9 cellular contexts compared by ENCODE assay signal in the genomic region with DNA sequence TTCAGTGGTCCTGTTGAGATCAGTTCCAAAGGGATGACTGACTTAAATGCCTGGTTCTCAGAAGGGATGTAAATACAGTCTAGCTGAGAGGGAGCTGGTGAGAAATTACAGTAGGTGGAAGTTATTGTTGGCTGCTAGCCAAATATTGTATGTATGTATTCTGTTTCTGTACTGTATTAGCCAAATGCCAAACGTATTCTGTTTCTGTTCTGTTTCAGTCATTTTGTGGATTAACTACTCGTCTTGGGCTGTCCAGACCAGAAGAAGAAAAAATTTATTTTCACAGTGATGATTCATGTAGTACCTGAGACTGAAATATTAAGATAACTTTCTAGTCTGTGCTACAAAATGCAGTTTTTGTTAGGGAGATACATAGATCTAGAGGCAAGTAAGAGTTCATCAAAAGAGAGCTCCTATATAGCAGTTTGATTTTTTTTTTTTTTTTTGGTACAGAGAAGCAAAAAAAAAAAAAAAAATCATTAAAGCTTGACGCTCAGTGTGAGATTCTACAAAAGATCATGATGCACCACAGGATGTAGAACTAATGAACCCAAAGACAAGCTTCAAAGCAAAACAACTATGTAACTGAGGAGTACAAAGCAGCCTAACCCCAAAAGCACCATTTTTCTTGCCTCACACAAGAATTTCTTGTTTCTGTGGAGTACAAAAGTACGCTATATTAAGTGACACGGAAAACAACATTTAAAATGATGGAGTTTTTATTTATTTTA. TPM values are rescaled to one million over a fixed set of nuclear protein-coding genes. Genes with fewer than 3 reads are reported as not detected.
DNase-seq lines count a peak whose midpoint lies in the region; ATAC-seq and TF ChIP-seq lines count a peak whose summit lies in the region.
"Had no signal": no experiment of that assay in that cellular context is flagged by ENCODE, and none has a peak within 500 bp of the region (broad histone marks: within the 10 kb centered on the region; RNA-seq: fewer than 3 reads in every experiment).

No MANE protein-coding gene starts in this region.

- no peak overlapping the region for H2AFZ ChIP-seq in trophoblast cell (ENCODE audit: insufficient read depth, low read length, poor library complexity)

- peak overlapping the region in 1 of 3 donors; percentile 98 for H3K27ac Mint-ChIP-seq in CD4-positive, CD25-positive, alpha-beta regulatory T cell
- peak overlapping the region; percentile 84 for H3K27ac Mint-ChIP-seq in activated T-helper 1 cell treated with anti-CD3 and anti-CD28 coated beads, Interleukin-12 subunit alpha, Interleukin-12 subunit beta, Interleukin-2, Interleukin-4 antibody, amounts not matched to agents 30 ng/mL and 10 ng/mL and 1 ng/mL, durations not matched to agents 14 hours and 24 hours and 36 hours

- no peak overlapping the region for H4K8ac ChIP-seq in trophoblast cell (ENCODE audit: low read depth, low read length)

- H2BK120ac ChIP-seq in trophoblast cell (ENCODE audit: insufficient read depth, low read length, poor library complexity): no peak overlapping the region

- no peak overlapping the region for H3K18ac ChIP-seq in trophoblast cell (ENCODE audit: low read length)

- TF ChIP-seq CTCF in testis (IDR thresholded peaks at IDR 0.05) (no peak), suprapubic skin (IDR thresholded peaks at IDR 0.05) (no peak)

- peak overlapping the region; percentile 76 for H3K27ac ChIP-seq in CD4-positive, CD25-positive, alpha-beta regulatory T cell (ENCODE audit: insufficient read depth, low read length, poor library complexity, severe bottlenecking)
- H3K27ac ChIP-seq in testis: no peak overlapping the region
- H3K27ac ChIP-seq in suprapubic skin: no peak overlapping the region
- no peak overlapping the region for H3K27ac ChIP-seq in trophoblast cell (ENCODE audit: low read depth, low read length)

- no peaks in the 10 kb centered on the region for H3K79me1 ChIP-seq in trophoblast cell (ENCODE audit: low read length)

- H3K4me1 ChIP-seq in CD4-positive, CD25-positive, alpha-beta regulatory T cell (ENCODE audit: control insufficient read depth, insufficient read depth, low read length, poor library complexity, severe bottlenecking): peaks cover 63% of the 10 kb centered on the region
- H3K4me1 ChIP-seq in testis: no peaks in the 10 kb centered on the region
- no peaks in the 10 kb centered on the region for H3K4me1 ChIP-seq in suprapubic skin
- H3K4me1 ChIP-seq in trophoblast cell (ENCODE audit: control insufficient read depth in 1 of 2, insufficient read depth in 2 of 2, low read length in 2 of 2): no peaks in the 10 kb centered on the region

- peak; percentile 9 to 86 (median 82) for DNase-seq in CD4-positive, CD25-positive, alpha-beta regulatory T cell
- DNase-seq in activated T-helper 1 cell treated with anti-CD3 and anti-CD28 coated beads, Interleukin-12 subunit alpha, Interleukin-12 subunit beta, Interleukin-2, Interleukin-4 antibody, amounts not matched to agents 30 ng/mL and 10 ng/mL and 1 ng/mL, durations not matched to agents 14 hours and 24 hours and 36 hours (ENCODE audit: low spot score): no peak
- DNase-seq in testis (no peak), suprapubic skin (ENCODE audit: low spot score in 2 of 2) (no peak), left colon (no peak), trophoblast cell (no peak)
- DNase-seq: MM.1S had no signal

- no peak for TF ChIP-seq EP300 in suprapubic skin (IDR thresholded peaks at IDR 0.05)

- H2AK5ac ChIP-seq in trophoblast cell (ENCODE audit: low read length): no peak overlapping the region

- no peak overlapping the region for H2BK12ac ChIP-seq in trophoblast cell (ENCODE audit: low read length)

- peak overlapping the region; percentile 84 for H3K4me3 ChIP-seq in CD4-positive, CD25-positive, alpha-beta regulatory T cell (ENCODE audit: low read depth, low read length)
- H3K4me3 ChIP-seq in testis (no peak overlapping the region), suprapubic skin (no peak overlapping the region), trophoblast cell (ENCODE audit: low read depth, low read length) (no peak overlapping the region)

- no peak overlapping the region for H3K9ac ChIP-seq in trophoblast cell (ENCODE audit: low read length)

- H3K4me3 Mint-ChIP-seq in CD4-positive, CD25-positive, alpha-beta regulatory T cell: peak overlapping the region; percentile 76 to 91 (median 80)
- peak overlapping the region; percentile 69 for H3K4me3 Mint-ChIP-seq in activated T-helper 1 cell treated with anti-CD3 and anti-CD28 coated beads, Interleukin-12 subunit alpha, Interleukin-12 subunit beta, Interleukin-2, Interleukin-4 antibody, amounts not matched to agents 30 ng/mL and 10 ng/mL and 1 ng/mL, durations not matched to agents 14 hours and 24 hours and 36 hours

- H3K23ac ChIP-seq in trophoblast cell (ENCODE audit: low read length): no peak overlapping the region

- H3K9me3 ChIP-seq in CD4-positive, CD25-positive, alpha-beta regulatory T cell (ENCODE audit: control insufficient read depth in 2 of 2, low read length in 2 of 2): peaks cover 6 to 13% of the 10 kb centered on the region in 2 experiments
- no peaks in the 10 kb centered on the region for H3K9me3 ChIP-seq in testis
- peaks cover 5% of the 10 kb centered on the region for H3K9me3 ChIP-seq in suprapubic skin
- no peaks in the 10 kb centered on the region for H3K9me3 ChIP-seq in trophoblast cell (ENCODE audit: insufficient read depth, low read depth, low read length)

- TF ChIP-seq POLR2A in testis (IDR thresholded peaks at IDR 0.05) (no peak), suprapubic skin (IDR thresholded peaks at IDR 0.05) (no peak)

- H3K14ac ChIP-seq in trophoblast cell (ENCODE audit: low read length): no peak overlapping the region

- WGBS in testis, 2 donors: 61 to 76% methylated on average over 5 of the region's 5 CpGs
- WGBS in suprapubic skin: 68% methylated on average over 5 of the region's 5 CpGs
- WGBS in trophoblast cell (ENCODE audit: extremely low coverage, insufficient coverage, insufficient read length): no CpG with 5 or more reads among the region's 5 CpGs

- no peaks in the 10 kb centered on the region for H3K27me3 ChIP-seq in CD4-positive, CD25-positive, alpha-beta regulatory T cell (ENCODE audit: control insufficient read depth, insufficient read depth, low read length)
- no peaks in the 10 kb centered on the region for H3K27me3 ChIP-seq in testis
- H3K27me3 ChIP-seq in suprapubic skin: no peaks in the 10 kb centered on the region
- no peaks in the 10 kb centered on the region for H3K27me3 ChIP-seq in trophoblast cell (ENCODE audit: insufficient read depth, low read length)

- no peak overlapping the region for H2BK5ac ChIP-seq in trophoblast cell (ENCODE audit: low read depth, low read length, poor library complexity)

- H4K91ac ChIP-seq in trophoblast cell (ENCODE audit: low read depth, low read length): no peak overlapping the region

- H3K79me2 ChIP-seq in trophoblast cell (ENCODE audit: control insufficient read depth, insufficient read depth, low read length, poor library complexity): no peaks in the 10 kb centered on the region

- H3K4ac ChIP-seq in trophoblast cell (ENCODE audit: low read depth, low read length): no peak overlapping the region

- no peak overlapping the region for H3K4me2 ChIP-seq in trophoblast cell (ENCODE audit: low read length)

- no peak overlapping the region for H4K12ac ChIP-seq in trophoblast cell (ENCODE audit: low read depth, low read length)

- H3K36me3 ChIP-seq in CD4-positive, CD25-positive, alpha-beta regulatory T cell (ENCODE audit: control insufficient read depth, insufficient read depth, low read length): peaks cover 11% of the 10 kb centered on the region
- H3K36me3 ChIP-seq in testis (ENCODE audit: low read depth, missing control alignments) (no peaks in the 10 kb centered on the region), suprapubic skin (no peaks in the 10 kb centered on the region), trophoblast cell (ENCODE audit: control insufficient read depth in 1 of 2, insufficient read depth in 2 of 2, low read length in 2 of 2) (no peaks in the 10 kb centered on the region)

- H3K9me3 Mint-ChIP-seq in CD4-positive, CD25-positive, alpha-beta regulatory T cell: peaks cover 0 to 10% (median 0%) of the 10 kb centered on the region in 7 donors
- H3K9me3 Mint-ChIP-seq in activated T-helper 1 cell treated with anti-CD3 and anti-CD28 coated beads, Interleukin-12 subunit alpha, Interleukin-12 subunit beta, Interleukin-2, Interleukin-4 antibody, amounts not matched to agents 30 ng/mL and 10 ng/mL and 1 ng/mL, durations not matched to agents 14 hours and 24 hours and 36 hours: peaks cover 9% of the 10 kb centered on the region

- peaks cover 15 to 47% (median 34%) of the 10 kb centered on the region in 4 donors for H3K4me1 Mint-ChIP-seq in CD4-positive, CD25-positive, alpha-beta regulatory T cell
- H3K4me1 Mint-ChIP-seq in activated T-helper 1 cell treated with anti-CD3 and anti-CD28 coated beads, Interleukin-12 subunit alpha, Interleukin-12 subunit beta, Interleukin-2, Interleukin-4 antibody, amounts not matched to agents 30 ng/mL and 10 ng/mL and 1 ng/mL, durations not matched to agents 14 hours and 24 hours and 36 hours (ENCODE audit: low read depth): peaks cover 8% of the 10 kb centered on the region

- intact Hi-C loops in activated T-helper 1 cell treated with anti-CD3 and anti-CD28 coated beads, Interleukin-12 subunit alpha, Interleukin-12 subunit beta, Interleukin-2, Interleukin-4 antibody, amounts not matched to agents 30 ng/mL and 10 ng/mL and 1 ng/mL, durations not matched to agents 14 hours and 24 hours and 36 hours (cut with micrococcal nuclease): loop anchor here (1.0 to 5.0 kb wide), 5 partner anchors 60 to 639 kb away; a partner anchor contains a TSS
- intact Hi-C loops in testis (cut with DNase I; ENCODE audit: low total_unique reads): no loop called here
- intact Hi-C loops in left colon (cut with DNase I, micrococcal nuclease): no loop called here

- peak; percentile 88 to 92 for ATAC-seq in CD4-positive, CD25-positive, alpha-beta regulatory T cell (ENCODE audit: low read depth in 2 of 2)
- ATAC-seq in GM19025 (IDR thresholded peaks at IDR 0.05; ENCODE audit: low read depth, unreplicated experiment) (peak; percentile 53), HG03066 (IDR thresholded peaks at IDR 0.05; ENCODE audit: low read depth, unreplicated experiment) (peak; percentile 57), left colon (no peak)

- H3K27me3 Mint-ChIP-seq in CD4-positive, CD25-positive, alpha-beta regulatory T cell: no peaks in the 10 kb centered on the region
- no peaks in the 10 kb centered on the region for H3K27me3 Mint-ChIP-seq in activated T-helper 1 cell treated with anti-CD3 and anti-CD28 coated beads, Interleukin-12 subunit alpha, Interleukin-12 subunit beta, Interleukin-2, Interleukin-4 antibody, amounts not matched to agents 30 ng/mL and 10 ng/mL and 1 ng/mL, durations not matched to agents 14 hours and 24 hours and 36 hours (ENCODE audit: insufficient read depth)

- peaks cover 14% of the 10 kb centered on the region for H3K36me3 Mint-ChIP-seq in CD4-positive, CD25-positive, alpha-beta regulatory T cell
- peaks cover 12% of the 10 kb centered on the region for H3K36me3 Mint-ChIP-seq in activated T-helper 1 cell treated with anti-CD3 and anti-CD28 coated beads, Interleukin-12 subunit alpha, Interleukin-12 subunit beta, Interleukin-2, Interleukin-4 antibody, amounts not matched to agents 30 ng/mL and 10 ng/mL and 1 ng/mL, durations not matched to agents 14 hours and 24 hours and 36 hours (ENCODE audit: low read depth)

RNA-seq across cellular contexts. Expression of a gene that starts 54.8 kb away (rescaled TPM):
- total RNA-seq in CD4-positive, CD25-positive, alpha-beta regulatory T cell: 21.9 TPM
- polyA plus RNA-seq in CD4-positive, CD25-positive, alpha-beta regulatory T cell: 10 to 100 TPM; 64.5 to 88.4 (median 72.7) TPM
- total RNA-seq in activated T-helper 1 cell treated with anti-CD3 and anti-CD28 coated beads, Interleukin-12 subunit alpha, Interleukin-12 subunit beta, Interleukin-2, Interleukin-4 antibody, amounts not matched to agents 30 ng/mL and 10 ng/mL and 1 ng/mL, durations not matched to agents 14 hours and 24 hours and 36 hours: 29.5 and 32.9 TPM in 2 replicates
- total RNA-seq in testis (1 to 10 TPM; 7.1 to 7.3 TPM), suprapubic skin (10 to 100 TPM; 18.4 to 30.5 (median 20.3) TPM), left colon (10 to 100 TPM; 73.6 to 78.8 TPM)
- 3.6 TPM for polyA plus RNA-seq in testis (ENCODE audit: insufficient read depth, low read depth, low replicate concordance)
- 26.5 and 27.4 TPM in 2 replicates for polyA plus RNA-seq in trophoblast cell (2013)

Comparison
In these comparisons a context has a peak if more than half of its experiments do, and no peak if none do; other contexts are left out.
1. DNase-seq: peak in CD4-positive, CD25-positive, alpha-beta regulatory T cell (3 of 3); none in activated T-helper 1 cell treated with anti-CD3 and anti-CD28 coated beads, Interleukin-12 subunit alpha, Interleukin-12 subunit beta, Interleukin-2, Interleukin-4 antibody, amounts not matched to agents 30 ng/mL and 10 ng/mL and 1 ng/mL, durations not matched to agents 14 hours and 24 hours and 36 hours (single experiment), testis (single experiment), suprapubic skin (0 of 2), left colon (0 of 2) and trophoblast cell (0 of 2).